ENCODE assay signal across 8 cellular contexts in the genomic region with DNA sequence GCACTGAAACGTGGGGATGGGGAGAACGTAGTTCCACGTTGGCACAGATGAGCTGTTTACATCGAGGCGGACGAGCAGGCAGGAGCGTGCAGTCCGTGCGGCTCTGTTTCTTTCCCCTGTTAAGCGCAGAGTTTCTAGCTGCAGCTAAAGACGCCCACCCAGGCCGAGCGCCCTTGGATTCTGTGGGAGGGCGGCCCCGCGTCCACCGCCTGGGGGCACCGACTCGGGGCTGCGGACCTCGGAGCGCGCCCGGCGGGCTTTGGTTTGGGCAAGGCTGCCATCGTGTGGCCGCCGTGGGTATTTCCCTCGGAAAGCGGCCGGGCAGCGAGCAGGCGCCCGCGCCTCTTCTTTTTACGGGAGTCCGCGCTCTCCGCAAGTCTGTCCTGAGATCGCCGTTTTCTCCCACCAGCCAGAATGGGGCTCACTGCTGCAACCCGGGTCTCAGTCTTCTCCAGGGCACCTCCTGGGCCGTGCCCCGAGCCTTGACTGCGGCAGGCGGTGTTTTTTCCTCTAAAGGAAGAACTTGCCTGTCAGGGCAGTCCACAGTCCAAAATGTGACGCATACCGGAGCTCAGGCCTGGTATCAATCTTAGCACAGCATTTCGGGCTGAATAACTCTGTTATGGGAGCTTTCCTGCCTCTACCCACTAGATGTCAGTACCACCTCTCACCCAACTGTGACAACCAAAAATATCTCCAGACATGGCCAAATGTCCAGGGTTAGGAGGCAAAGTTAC.
A peak's percentile ranks its signal among the peaks of the same experiment; 100 is the strongest.
DNase-seq lines count a peak whose midpoint lies in the region; ATAC-seq and TF ChIP-seq lines count a peak whose summit lies in the region.

No MANE protein-coding gene starts in this region.

- H3K27me3 ChIP-seq in WERI-Rb-1 (ENCODE audit: insufficient read depth, low read depth, severe bottlenecking), result peaks cover 98% of the 10 kb centered on the region

- peaks cover 6% of the 10 kb centered on the region for H3K9me3 ChIP-seq in WERI-Rb-1 (ENCODE audit: severe bottlenecking)

- in situ Hi-C loops in KBM-7 (cut with MboI; ENCODE audit: low pct_unique_long_range_greater_than_20kb, low sequenced_read_pairs), result no loop called here

- DNase-seq in KBM-7 (peak; percentile 79), WERI-Rb-1 (peak; percentile 46), cardiac fibroblast (ENCODE audit: low read depth in 2 of 2) (peak; percentile 63 to 74), islet precursor cell (peak; percentile 82), NCI-H2029 (lab: John Stamatoyannopoulos, UW) (no peak)
- DNase-seq in stimulated activated CD4-positive, alpha-beta T cell treated with anti-CD3 and anti-CD28 coated beads, Interleukin-15, amount 100 ng/mL, for 24 hours, result peak; percentile 78

- peak overlapping the region; percentile 12; the same call in 1 of the 2 replicates for H3K4me3 ChIP-seq in GM08714 (ENCODE audit: low read length)
- H3K4me3 ChIP-seq in WERI-Rb-1 (ENCODE audit: low read depth, low read length), result no peak overlapping the region
- peak overlapping the region; percentile 36 to 52 for H3K4me3 ChIP-seq in cardiac fibroblast (replicated peaks in 1 of 2; ENCODE audit: low read depth in 2 of 2, low read length in 2 of 2)

- ATAC-seq in GM21825 (IDR thresholded peaks at IDR 0.05; ENCODE audit: unreplicated experiment), result peak; percentile 86

- H3K27ac ChIP-seq in WERI-Rb-1, result no peak overlapping the region

- TF ChIP-seq CTCF in WERI-Rb-1 (IDR thresholded peaks at IDR 0.05; ENCODE audit: low read depth, low read length), result peak; percentile 79
- TF ChIP-seq CTCF in cardiac fibroblast (IDR thresholded peaks at IDR 0.05; ENCODE audit: low read depth, low read length), result peak; percentile 66

- no peaks in the 10 kb centered on the region for H3K36me3 ChIP-seq in WERI-Rb-1
